In genomic region chrX:68717663-68718442, GRCh38 we compare ENCODE assay signal across 18 cellular contexts.
DNase-seq lines count a peak whose midpoint lies in the region; ATAC-seq, FAIRE-seq and TF ChIP-seq lines count a peak whose summit lies in the region.
"Had no signal": no experiment of that assay in that cellular context is flagged by ENCODE, and none has a peak within 500 bp of the region (broad histone marks: within the 10 kb centered on the region; RNA-seq: fewer than 3 reads in every experiment).

No MANE protein-coding gene starts in this region.

- H3K27me3 Mint-ChIP-seq in activated T-cell treated with anti-CD3 and anti-CD28 coated beads, Interleukin-2, amount 50 U/mL, for 24 hours: peaks cover 11% of the 10 kb centered on the region
- H3K27me3 Mint-ChIP-seq in stimulated activated naive CD8-positive, alpha-beta T cell treated with anti-CD3 and anti-CD28 coated beads, Interleukin-15, amount 100 ng/mL, for 72 hours: no peaks in the 10 kb centered on the region
- H3K27me3 Mint-ChIP-seq: CD4-positive, alpha-beta memory T cell had no signal

- DNase-seq in activated T-cell treated with anti-CD3 and anti-CD28 coated beads, Interleukin-2, amount 50 U/mL, for 24 hours: peak; percentile 12
- DNase-seq in activated T-cell treated with anti-CD3 and anti-CD28 coated beads, Interleukin-2, amount 50 U/mL, for 48 hours: no peak
- no peak for DNase-seq in stimulated activated naive CD8-positive, alpha-beta T cell treated with anti-CD3 and anti-CD28 coated beads, Interleukin-15, amount 100 ng/mL, for 72 hours
- no peak for DNase-seq in stimulated activated naive CD8-positive, alpha-beta T cell treated with anti-CD3 and anti-CD28 coated beads, Interleukin-15, Interleukin-2, amounts not matched to agents 100 U/mL and 50 U/mL, for 24 hours
- peak; percentile 34 for DNase-seq in sciatic nerve (ENCODE audit: low spot score)
- no peak for DNase-seq in GM13977 (ENCODE audit: low spot score)
- DNase-seq in GM12892 (ENCODE audit: insufficient read length): no peak
- DNase-seq: 8988T; CD4-positive, alpha-beta memory T cell; DMS153; DMS79; GDM1; GOT3; H7; HFFc6 had no signal

- intact Hi-C loops in sciatic nerve (cut with DNase I): no loop called here

- no peak for FAIRE-seq in GM12892 (lab: Jason Lieb, UNC)

- no peaks in the 10 kb centered on the region for H3K36me3 Mint-ChIP-seq in activated T-cell treated with anti-CD3 and anti-CD28 coated beads, Interleukin-2, amount 50 U/mL, for 24 hours (ENCODE audit: low read depth)
- H3K36me3 Mint-ChIP-seq: CD4-positive, alpha-beta memory T cell had no signal

- no peaks in the 10 kb centered on the region for H3K4me1 Mint-ChIP-seq in activated T-cell treated with anti-CD3 and anti-CD28 coated beads, Interleukin-2, amount 50 U/mL, for 24 hours (ENCODE audit: low read depth)
- H3K4me1 Mint-ChIP-seq in stimulated activated naive CD8-positive, alpha-beta T cell treated with anti-CD3 and anti-CD28 coated beads, Interleukin-15, amount 100 ng/mL, for 72 hours: no peaks in the 10 kb centered on the region
- H3K4me1 Mint-ChIP-seq: CD14-positive monocyte had no signal

- TF ChIP-seq CTCF in GM13977 (IDR thresholded peaks at IDR 0.05; ENCODE audit: extremely low read depth, insufficient read depth, missing control alignments): no peak

- peak; percentile 19 for ATAC-seq in stimulated activated naive CD8-positive, alpha-beta T cell treated with anti-CD3 and anti-CD28 coated beads, Interleukin-15, amount 100 ng/mL, for 72 hours
- ATAC-seq in stimulated activated naive CD8-positive, alpha-beta T cell treated with anti-CD3 and anti-CD28 coated beads, Interleukin-15, Interleukin-2, amounts not matched to agents 100 U/mL and 50 U/mL, for 24 hours: no peak
- ATAC-seq in sciatic nerve (no peak), HG03469 (IDR thresholded peaks at IDR 0.05; ENCODE audit: unreplicated experiment) (no peak)
- ATAC-seq: HCT116 had no signal

- no peak overlapping the region for H3K27ac Mint-ChIP-seq in activated T-cell treated with anti-CD3 and anti-CD28 coated beads, Interleukin-2, amount 50 U/mL, for 24 hours
- H3K27ac Mint-ChIP-seq in stimulated activated naive CD8-positive, alpha-beta T cell treated with anti-CD3 and anti-CD28 coated beads, Interleukin-15, amount 100 ng/mL, for 72 hours: no peak overlapping the region
- H3K27ac Mint-ChIP-seq: CD4-positive, alpha-beta memory T cell; HFFc6 had no signal

- H3K4me3 Mint-ChIP-seq in activated T-cell treated with anti-CD3 and anti-CD28 coated beads, Interleukin-2, amount 50 U/mL, for 24 hours: no peak overlapping the region
- no peak overlapping the region for H3K4me3 Mint-ChIP-seq in stimulated activated naive CD8-positive, alpha-beta T cell treated with anti-CD3 and anti-CD28 coated beads, Interleukin-15, amount 100 ng/mL, for 72 hours
- H3K4me3 Mint-ChIP-seq: CD14-positive monocyte; CD4-positive, alpha-beta memory T cell; HFFc6 had no signal

- no peaks in the 10 kb centered on the region for H3K9me3 Mint-ChIP-seq in activated T-cell treated with anti-CD3 and anti-CD28 coated beads, Interleukin-2, amount 50 U/mL, for 24 hours
- H3K9me3 Mint-ChIP-seq in stimulated activated naive CD8-positive, alpha-beta T cell treated with anti-CD3 and anti-CD28 coated beads, Interleukin-15, amount 100 ng/mL, for 72 hours: no peaks in the 10 kb centered on the region
- H3K9me3 Mint-ChIP-seq: CD14-positive monocyte; CD4-positive, alpha-beta memory T cell; HFFc6 had no signal

- in situ Hi-C loops in GM13977 (cut with MboI; ENCODE audit: low pct_unique_long_range_greater_than_20kb, low sequenced_read_pairs, unreplicated experiment): loop anchor here (25.0 kb wide), 1 partner anchor 206 kb away; no protein-coding TSS in a partner anchor

- no peak for TF ChIP-seq POLR2A in GM12892 (IDR thresholded peaks at IDR 0.05; ENCODE audit: low read depth, low read length)

Comparison
In these comparisons a context has a peak if more than half of its experiments do, and no peak if none do; other contexts are left out.
1. DNase-seq: peak in activated T-cell treated with anti-CD3 and anti-CD28 coated beads, Interleukin-2, amount 50 U/mL, for 24 hours (single experiment) and sciatic nerve (single experiment); none in activated T-cell treated with anti-CD3 and anti-CD28 coated beads, Interleukin-2, amount 50 U/mL, for 48 hours (0 of 2), stimulated activated naive CD8-positive, alpha-beta T cell treated with anti-CD3 and anti-CD28 coated beads, Interleukin-15, amount 100 ng/mL, for 72 hours (0 of 2), stimulated activated naive CD8-positive, alpha-beta T cell treated with anti-CD3 and anti-CD28 coated beads, Interleukin-15, Interleukin-2, amounts not matched to agents 100 U/mL and 50 U/mL, for 24 hours (single experiment), GM13977 (single experiment) and GM12892 (single experiment).